ENCODE assay signal across 8 cellular contexts in genomic region chr11:65040520-65041205, GRCh38. TPM values are rescaled to one million over a fixed set of nuclear protein-coding genes. Genes with fewer than 3 reads are reported as not detected.
A peak's percentile ranks its signal among the peaks of the same experiment; 100 is the strongest.
DNase-seq lines count a peak whose midpoint lies in the region; ATAC-seq, FAIRE-seq and TF ChIP-seq lines count a peak whose summit lies in the region.

No MANE protein-coding gene starts in this region.

- H3K27ac Mint-ChIP-seq in brain: peak overlapping the region; percentile 95 to 99 (median 99)

- H3K27me3 Mint-ChIP-seq in brain: peaks cover 10% of the 10 kb centered on the region

- H3K4me1 Mint-ChIP-seq in brain: peaks cover 33% of the 10 kb centered on the region

- peak; percentile 94 for FAIRE-seq in TTC549 (lab: Jason Lieb, UNC)

- ATAC-seq in HG03064 (IDR thresholded peaks at IDR 0.05; ENCODE audit: low read depth, unreplicated experiment): peak; percentile 70
- peak; percentile 96 for ATAC-seq in gastrocnemius medialis

- peak; percentile 46 for TF ChIP-seq POLR2A in GM18526 (IDR thresholded peaks at IDR 0.05; ENCODE audit: extremely low read depth, insufficient read length)
- peak; percentile 19 to 52 for TF ChIP-seq POLR2A in gastrocnemius medialis (IDR thresholded peaks at IDR 0.05)

- no peaks in the 10 kb centered on the region for H3K27me3 ChIP-seq in gastrocnemius medialis

- in situ Hi-C loops in gastrocnemius medialis (cut with MboI; ENCODE audit: low sequenced_read_pairs in 4 of 4): no loop called here

- H3K4me3 Mint-ChIP-seq in brain: peak overlapping the region; percentile 92 to 96 (median 94)

- H3K4me1 ChIP-seq in gastrocnemius medialis: peaks cover 14 to 21% of the 10 kb centered on the region in 2 donors

- peaks cover 0 to 27% of the 10 kb centered on the region in 2 donors for H3K36me3 ChIP-seq in gastrocnemius medialis

- peak; percentile 92 for DNase-seq in A172 (ENCODE audit: low spot score)
- DNase-seq in NCI-H2107 (lab: John Stamatoyannopoulos, UW): peak; percentile 81
- DNase-seq in gastrocnemius medialis: peak; percentile 73 to 89

- H3K36me3 Mint-ChIP-seq in brain: peaks cover 14% of the 10 kb centered on the region

- H3K27ac ChIP-seq in gastrocnemius medialis: peak overlapping the region; percentile 87 to 98 (median 92)

- intact Hi-C loops in gastrocnemius medialis (cut with DNase I; ENCODE audit: low total_unique reads): loop anchor here (1.0 to 5.0 kb wide), 3 partner anchors 13 to 42 kb away; partner anchors contain the start of genes ARL2, CDCA5, SNX15 and ZFPL1

- H3K9me3 ChIP-seq in gastrocnemius medialis: no peaks in the 10 kb centered on the region

- TF ChIP-seq CTCF in brain (conservative IDR thresholded peaks at IDR 0.05) (no peak), gastrocnemius medialis (IDR thresholded peaks at IDR 0.05 in 4 of 5, conservative IDR thresholded peaks at IDR 0.05 in 1 of 5) (no peak)

- no peaks in the 10 kb centered on the region for H3K9me3 Mint-ChIP-seq in brain

- H3K4me3 ChIP-seq in iPS-11a (ENCODE audit: low read depth, low read length) (peak overlapping the region; percentile 89), gastrocnemius medialis (peak overlapping the region; percentile 56 to 94 (median 70))

RNA-seq across cellular contexts. Expression of gene SAC3D1, which starts 0.3 kb away (rescaled TPM):
- 44.0 and 52.3 TPM in 2 replicates for total RNA-seq in A172 (2014; rRNA removed; shearing (Covaris generic))
- polyA plus RNA-seq in brain (ENCODE audit: insufficient read depth, low read depth, low replicate concordance): 44.9 TPM
- 10 to 100 TPM in 3 of 4 donors, 1 to 10 TPM in 1; 9.0 to 27.2 (median 14.4) TPM for total RNA-seq in gastrocnemius medialis

RNA-seq across cellular contexts. Expression of gene SNX15, which starts 13.4 kb away (rescaled TPM):
- 13.4 and 31.2 TPM in 2 replicates for total RNA-seq in A172 (2014; rRNA removed; shearing (Covaris generic))
- polyA plus RNA-seq in brain (ENCODE audit: insufficient read depth, low read depth, low replicate concordance): 87.0 TPM
- 10 to 100 TPM; 16.9 to 33.3 (median 25.9) TPM for total RNA-seq in gastrocnemius medialis

RNA-seq across cellular contexts. Expression of gene NAALADL1, which starts 17.7 kb away (rescaled TPM):
- not detected in 2 replicates for total RNA-seq in A172 (2014; rRNA removed; shearing (Covaris generic))
- 24.0 TPM for polyA plus RNA-seq in brain (ENCODE audit: insufficient read depth, low read depth, low replicate concordance)
- total RNA-seq in gastrocnemius medialis: 1 to 10 TPM in 3 of 4 donors, under 1 TPM in 1; 0.22 to 4.0 (median 2.6) TPM

RNA-seq across cellular contexts. Expression of gene ARL2, which starts 26.7 kb away (rescaled TPM):
- 170 and 196 TPM in 2 replicates for total RNA-seq in A172 (2014; rRNA removed; shearing (Covaris generic))
- 209 TPM for polyA plus RNA-seq in brain (ENCODE audit: insufficient read depth, low read depth, low replicate concordance)
- total RNA-seq in gastrocnemius medialis: 100 to 1,000 TPM; 150 to 268 (median 170) TPM

RNA-seq across cellular contexts. Expression of gene CDCA5, which starts 43.2 kb away (rescaled TPM):
- 40.0 and 49.5 TPM in 2 replicates for total RNA-seq in A172 (2014; rRNA removed; shearing (Covaris generic))
- polyA plus RNA-seq in brain (ENCODE audit: insufficient read depth, low read depth, low replicate concordance): 68.3 TPM
- 1 to 10 TPM in 1 of 4 donors, under 1 TPM in 2, not detected in 1; 0.36 to 1.3 (median 1.00) TPM for total RNA-seq in gastrocnemius medialis

Comparison
In these comparisons a context has a peak if more than half of its experiments do, and no peak if none do; other contexts are left out.
1. Peak in every context shown above with its lines: DNase-seq, ATAC-seq, H3K4me3 ChIP-seq and H3K27ac ChIP-seq.